Comparison of ENCODE assay signal across 9 cellular contexts in the genomic region with DNA sequence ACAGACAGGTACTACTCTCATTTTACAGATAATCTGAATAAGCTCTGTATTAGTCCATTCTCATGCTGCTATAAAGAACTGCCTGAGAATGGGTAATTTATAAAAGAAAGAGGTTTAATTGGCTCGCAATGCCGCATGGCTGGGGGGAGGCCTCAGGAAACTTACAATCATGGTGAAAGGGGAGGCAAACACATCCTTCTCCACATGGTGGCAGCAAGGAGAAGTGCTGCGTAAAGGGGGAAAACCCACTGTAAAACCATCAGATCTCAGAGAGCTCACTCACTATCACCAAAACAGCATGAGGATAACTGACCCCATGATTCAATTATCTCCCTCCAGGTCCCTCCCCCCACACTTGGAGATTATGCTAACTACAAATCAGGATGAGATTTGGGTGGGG.
DNase-seq lines count a peak whose midpoint lies in the region; ATAC-seq and TF ChIP-seq lines count a peak whose summit lies in the region.
"Had no signal": no experiment of that assay in that cellular context is flagged by ENCODE, and none has a peak within 500 bp of the region (broad histone marks: within the 10 kb centered on the region; RNA-seq: fewer than 3 reads in every experiment).

No MANE protein-coding gene starts in this region.

- TF ChIP-seq EP300 in SK-N-SH (IDR thresholded peaks at IDR 0.05; ENCODE audit: borderline replicate concordance in 1 of 2, low read depth in 1 of 2, low read length in 1 of 2) = no peak

- H3K9me2 ChIP-seq in SK-N-SH = no peaks in the 10 kb centered on the region

- no peaks in the 10 kb centered on the region for H3K9me3 Mint-ChIP-seq in osteocyte (ENCODE audit: unreplicated experiment)
- peaks cover 8% of the 10 kb centered on the region for H3K9me3 Mint-ChIP-seq in natural killer cell treated with Interleukin-12 subunit alpha and Interleukin-12 subunit beta and Interleukin-15 and Interleukin-18, amount 100 ng/mL, for 72 hours

- peak; percentile 44 for TF ChIP-seq RAD21 in SK-N-SH (IDR thresholded peaks at IDR 0.05; ENCODE audit: low read length)

- H3K36me3 ChIP-seq in SK-N-SH (replicated peaks in 1 of 2; ENCODE audit: control insufficient read depth in 1 of 2, insufficient read depth in 2 of 2, low read length in 1 of 2) = no peaks in the 10 kb centered on the region
- no peaks in the 10 kb centered on the region for H3K36me3 ChIP-seq in WERI-Rb-1
- no peaks in the 10 kb centered on the region for H3K36me3 ChIP-seq in Peyer's patch

- no peaks in the 10 kb centered on the region for H3K79me2 ChIP-seq in SK-N-SH (ENCODE audit: insufficient read depth)

- TF ChIP-seq CTCF in SK-N-SH (IDR thresholded peaks at IDR 0.05) (peak; percentile 52), WERI-Rb-1 (IDR thresholded peaks at IDR 0.05; ENCODE audit: low read depth, low read length) (peak; percentile 75), osteocyte (IDR thresholded peaks at IDR 0.05) (peak; percentile 53), Peyer's patch (IDR thresholded peaks at IDR 0.05) (no peak)

- DNase-seq in SK-N-SH = no peak
- DNase-seq in WERI-Rb-1 = peak; percentile 42
- no peak for DNase-seq in osteocyte (ENCODE audit: extremely low spot score, unreplicated experiment)
- DNase-seq in NCI-H187 treated with DMSO at 0.1 percent for 48 hours (lab: John Stamatoyannopoulos, UW) = no peak
- no peak for DNase-seq in natural killer cell treated with Interleukin-12 subunit alpha and Interleukin-12 subunit beta and Interleukin-15 and Interleukin-18, amount 100 ng/mL, for 72 hours (ENCODE audit: low spot score)
- no peak for DNase-seq in Peyer's patch
- DNase-seq: DMS79 treated with DMSO at 0.1 percent for 48 hours had no signal

- H4K20me1 ChIP-seq in SK-N-SH (ENCODE audit: insufficient read depth) = no peaks in the 10 kb centered on the region

- H3K9ac ChIP-seq in SK-N-SH = no peak overlapping the region

- CTCF ChIA-PET in SK-N-SH (lab: Yijun Ruan, JAX) = interaction anchor here (1.3 kb wide), 1 partner anchor 335 kb away, joined by 4 read pairs; no protein-coding TSS in a partner anchor

- H3K4me2 ChIP-seq in SK-N-SH = no peak overlapping the region

- H3K36me3 Mint-ChIP-seq in osteocyte (ENCODE audit: unreplicated experiment) = no peaks in the 10 kb centered on the region
- H3K36me3 Mint-ChIP-seq in natural killer cell treated with Interleukin-12 subunit alpha and Interleukin-12 subunit beta and Interleukin-15 and Interleukin-18, amount 100 ng/mL, for 72 hours = no peaks in the 10 kb centered on the region

- H3K27me3 ChIP-seq in SK-N-SH (ENCODE audit: insufficient read depth) = no peaks in the 10 kb centered on the region
- no peaks in the 10 kb centered on the region for H3K27me3 ChIP-seq in WERI-Rb-1 (ENCODE audit: insufficient read depth, low read depth, severe bottlenecking)
- no peaks in the 10 kb centered on the region for H3K27me3 ChIP-seq in Peyer's patch

- H3K27ac ChIP-seq in SK-N-SH (ENCODE audit: low read depth in 2 of 2, low read length in 1 of 2) (no peak overlapping the region), WERI-Rb-1 (no peak overlapping the region), Peyer's patch (no peak overlapping the region)

- no peaks in the 10 kb centered on the region for H3K4me1 Mint-ChIP-seq in osteocyte (ENCODE audit: unreplicated experiment)
- H3K4me1 Mint-ChIP-seq in natural killer cell treated with Interleukin-12 subunit alpha and Interleukin-12 subunit beta and Interleukin-15 and Interleukin-18, amount 100 ng/mL, for 72 hours (ENCODE audit: low read depth in 2 of 2) = no peaks in the 10 kb centered on the region

- H3K9me3 ChIP-seq in SK-N-SH = no peaks in the 10 kb centered on the region
- H3K9me3 ChIP-seq in WERI-Rb-1 (ENCODE audit: severe bottlenecking) = no peaks in the 10 kb centered on the region
- H3K9me3 ChIP-seq in Peyer's patch = no peaks in the 10 kb centered on the region

- H3K27me3 Mint-ChIP-seq in osteocyte (ENCODE audit: unreplicated experiment) = no peaks in the 10 kb centered on the region
- H3K27me3 Mint-ChIP-seq in natural killer cell treated with Interleukin-12 subunit alpha and Interleukin-12 subunit beta and Interleukin-15 and Interleukin-18, amount 100 ng/mL, for 72 hours = no peaks in the 10 kb centered on the region

- ATAC-seq in SK-N-SH treated with all-trans-retinoic acid at 6 μM for 48 hours = no peak
- ATAC-seq in HG02870 (IDR thresholded peaks at IDR 0.05; ENCODE audit: unreplicated experiment) = peak; percentile 81
- no peak for ATAC-seq in natural killer cell treated with Interleukin-12 subunit alpha and Interleukin-12 subunit beta and Interleukin-15 and Interleukin-18, amount 100 ng/mL, for 72 hours

- no peak for TF ChIP-seq POLR2A in Peyer's patch (IDR thresholded peaks at IDR 0.05)

- POLR2A ChIA-PET in SK-N-SH (lab: Yijun Ruan, JAX) = no interaction called here

- no peaks in the 10 kb centered on the region for H3K4me1 ChIP-seq in SK-N-SH (ENCODE audit: control insufficient read depth in 1 of 2, insufficient read depth in 2 of 2, low read depth in 1 of 2, low read length in 1 of 2)
- no peaks in the 10 kb centered on the region for H3K4me1 ChIP-seq in Peyer's patch

- H3K4me3 ChIP-seq in SK-N-SH (ENCODE audit: low read depth in 2 of 2, low read length in 1 of 2) = no peak overlapping the region
- H3K4me3 ChIP-seq in WERI-Rb-1 (ENCODE audit: low read depth, low read length) = no peak overlapping the region
- H3K4me3 ChIP-seq in Peyer's patch = no peak overlapping the region

- WGBS in SK-N-SH (ENCODE audit: low lambda C conversion rate) = 85% methylated on average over 3 of the region's 3 CpGs

- H3K4me3 Mint-ChIP-seq in osteocyte (ENCODE audit: unreplicated experiment) = no peak overlapping the region
- no peak overlapping the region for H3K4me3 Mint-ChIP-seq in natural killer cell treated with Interleukin-12 subunit alpha and Interleukin-12 subunit beta and Interleukin-15 and Interleukin-18, amount 100 ng/mL, for 72 hours

- H2AFZ ChIP-seq in SK-N-SH (ENCODE audit: low read depth) = no peak overlapping the region

- H3K27ac Mint-ChIP-seq in osteocyte (ENCODE audit: unreplicated experiment) = no peak overlapping the region
- no peak overlapping the region for H3K27ac Mint-ChIP-seq in natural killer cell treated with Interleukin-12 subunit alpha and Interleukin-12 subunit beta and Interleukin-15 and Interleukin-18, amount 100 ng/mL, for 72 hours

- no peaks in the 10 kb centered on the region for H3F3A ChIP-seq in SK-N-SH (replicated peaks; ENCODE audit: insufficient read depth)

TF ChIP-seq in SK-N-SH, 30 proteins besides CTCF, POLR2A, EP300 and RAD21:
- TF ChIP-seq, protein P1, sequence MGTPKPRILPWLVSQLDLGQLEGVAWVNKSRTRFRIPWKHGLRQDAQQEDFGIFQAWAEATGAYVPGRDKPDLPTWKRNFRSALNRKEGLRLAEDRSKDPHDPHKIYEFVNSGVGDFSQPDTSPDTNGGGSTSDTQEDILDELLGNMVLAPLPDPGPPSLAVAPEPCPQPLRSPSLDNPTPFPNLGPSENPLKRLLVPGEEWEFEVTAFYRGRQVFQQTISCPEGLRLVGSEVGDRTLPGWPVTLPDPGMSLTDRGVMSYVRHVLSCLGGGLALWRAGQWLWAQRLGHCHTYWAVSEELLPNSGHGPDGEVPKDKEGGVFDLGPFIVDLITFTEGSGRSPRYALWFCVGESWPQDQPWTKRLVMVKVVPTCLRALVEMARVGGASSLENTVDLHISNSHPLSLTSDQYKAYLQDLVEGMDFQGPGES (IDR thresholded peaks at IDR 0.05; ENCODE audit: low read depth, low read length) = no peak
- TF ChIP-seq SMC3 (IDR thresholded peaks at IDR 0.05; ENCODE audit: low read depth, low read length) (peak; percentile 21; the same call in 1 of the 2 replicates), NRF1 (IDR thresholded peaks at IDR 0.05; ENCODE audit: low read depth, low read length) (no peak)

TF ChIP-seq in SK-N-SH treated with all-trans-retinoic acid at 6 μM for 48 hours, 23 proteins besides CTCF, POLR2A, EP300 and RAD21 (continues in another document):
- TF ChIP-seq SNAI2 (CRISPR knock-in tag; IDR thresholded peaks at IDR 0.05) (no peak), OSR1 (CRISPR knock-in tag; IDR thresholded peaks at IDR 0.05) (no peak)
- TF ChIP-seq, protein P2, sequence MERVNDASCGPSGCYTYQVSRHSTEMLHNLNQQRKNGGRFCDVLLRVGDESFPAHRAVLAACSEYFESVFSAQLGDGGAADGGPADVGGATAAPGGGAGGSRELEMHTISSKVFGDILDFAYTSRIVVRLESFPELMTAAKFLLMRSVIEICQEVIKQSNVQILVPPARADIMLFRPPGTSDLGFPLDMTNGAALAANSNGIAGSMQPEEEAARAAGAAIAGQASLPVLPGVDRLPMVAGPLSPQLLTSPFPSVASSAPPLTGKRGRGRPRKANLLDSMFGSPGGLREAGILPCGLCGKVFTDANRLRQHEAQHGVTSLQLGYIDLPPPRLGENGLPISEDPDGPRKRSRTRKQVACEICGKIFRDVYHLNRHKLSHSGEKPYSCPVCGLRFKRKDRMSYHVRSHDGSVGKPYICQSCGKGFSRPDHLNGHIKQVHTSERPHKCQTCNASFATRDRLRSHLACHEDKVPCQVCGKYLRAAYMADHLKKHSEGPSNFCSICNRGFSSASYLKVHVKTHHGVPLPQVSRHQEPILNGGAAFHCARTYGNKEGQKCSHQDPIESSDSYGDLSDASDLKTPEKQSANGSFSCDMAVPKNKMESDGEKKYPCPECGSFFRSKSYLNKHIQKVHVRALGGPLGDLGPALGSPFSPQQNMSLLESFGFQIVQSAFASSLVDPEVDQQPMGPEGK (CRISPR knock-in tag; IDR thresholded peaks at IDR 0.05; ENCODE audit: borderline replicate concordance) = no peak
- TF ChIP-seq, protein P3, sequence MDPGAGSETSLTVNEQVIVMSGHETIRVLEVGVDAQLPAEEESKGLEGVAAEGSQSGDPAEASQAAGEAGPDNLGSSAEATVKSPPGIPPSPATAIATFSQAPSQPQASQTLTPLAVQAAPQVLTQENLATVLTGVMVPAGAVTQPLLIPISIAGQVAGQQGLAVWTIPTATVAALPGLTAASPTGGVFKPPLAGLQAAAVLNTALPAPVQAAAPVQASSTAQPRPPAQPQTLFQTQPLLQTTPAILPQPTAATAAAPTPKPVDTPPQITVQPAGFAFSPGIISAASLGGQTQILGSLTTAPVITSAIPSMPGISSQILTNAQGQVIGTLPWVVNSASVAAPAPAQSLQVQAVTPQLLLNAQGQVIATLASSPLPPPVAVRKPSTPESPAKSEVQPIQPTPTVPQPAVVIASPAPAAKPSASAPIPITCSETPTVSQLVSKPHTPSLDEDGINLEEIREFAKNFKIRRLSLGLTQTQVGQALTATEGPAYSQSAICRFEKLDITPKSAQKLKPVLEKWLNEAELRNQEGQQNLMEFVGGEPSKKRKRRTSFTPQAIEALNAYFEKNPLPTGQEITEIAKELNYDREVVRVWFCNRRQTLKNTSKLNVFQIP (CRISPR knock-in tag; IDR thresholded peaks at IDR 0.05; ENCODE audit: borderline replicate concordance, low read depth) = no peak

Comparison
In these comparisons a context has a peak if more than half of its experiments do, and no peak if none do; other contexts are left out.
1. CTCF ChIP-seq: peak in SK-N-SH (single experiment), WERI-Rb-1 (single experiment) and osteocyte (single experiment); none in Peyer's patch (0 of 6).